1 cellular context compared by ENCODE assay signal in the genomic region with DNA sequence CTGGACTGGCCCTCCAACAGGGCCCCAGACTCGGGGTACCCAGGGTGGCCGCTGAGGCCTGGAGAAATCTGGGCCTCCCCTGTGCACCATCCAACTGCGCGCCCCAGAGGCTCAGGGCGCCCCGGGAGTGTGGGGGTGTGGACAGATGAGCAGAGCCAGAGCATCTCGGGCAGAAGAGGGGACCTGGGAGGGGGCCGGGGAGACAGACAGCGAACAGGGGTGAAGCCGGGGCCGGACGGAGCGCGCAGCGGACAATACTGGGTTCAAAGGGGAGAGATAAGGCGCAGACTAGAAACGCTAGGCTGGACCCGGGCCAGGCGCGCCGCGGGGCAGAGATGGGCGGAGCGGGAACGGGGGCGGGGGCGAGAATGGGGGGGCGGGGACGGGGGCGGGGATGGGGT.
A peak's percentile ranks its signal among the peaks of the same experiment; 100 is the strongest.
TF ChIP-seq lines count a peak whose summit lies in the region.

No MANE protein-coding gene starts in this region.

TF ChIP-seq in HepG2, 621 proteins besides CTCF, POLR2A, EP300 and RAD21 (continued from another document and continues in another):
- TF ChIP-seq, protein P1, sequence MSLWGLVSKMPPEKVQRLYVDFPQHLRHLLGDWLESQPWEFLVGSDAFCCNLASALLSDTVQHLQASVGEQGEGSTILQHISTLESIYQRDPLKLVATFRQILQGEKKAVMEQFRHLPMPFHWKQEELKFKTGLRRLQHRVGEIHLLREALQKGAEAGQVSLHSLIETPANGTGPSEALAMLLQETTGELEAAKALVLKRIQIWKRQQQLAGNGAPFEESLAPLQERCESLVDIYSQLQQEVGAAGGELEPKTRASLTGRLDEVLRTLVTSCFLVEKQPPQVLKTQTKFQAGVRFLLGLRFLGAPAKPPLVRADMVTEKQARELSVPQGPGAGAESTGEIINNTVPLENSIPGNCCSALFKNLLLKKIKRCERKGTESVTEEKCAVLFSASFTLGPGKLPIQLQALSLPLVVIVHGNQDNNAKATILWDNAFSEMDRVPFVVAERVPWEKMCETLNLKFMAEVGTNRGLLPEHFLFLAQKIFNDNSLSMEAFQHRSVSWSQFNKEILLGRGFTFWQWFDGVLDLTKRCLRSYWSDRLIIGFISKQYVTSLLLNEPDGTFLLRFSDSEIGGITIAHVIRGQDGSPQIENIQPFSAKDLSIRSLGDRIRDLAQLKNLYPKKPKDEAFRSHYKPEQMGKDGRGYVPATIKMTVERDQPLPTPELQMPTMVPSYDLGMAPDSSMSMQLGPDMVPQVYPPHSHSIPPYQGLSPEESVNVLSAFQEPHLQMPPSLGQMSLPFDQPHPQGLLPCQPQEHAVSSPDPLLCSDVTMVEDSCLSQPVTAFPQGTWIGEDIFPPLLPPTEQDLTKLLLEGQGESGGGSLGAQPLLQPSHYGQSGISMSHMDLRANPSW (CRISPR knock-in tag; IDR thresholded peaks at IDR 0.05; ENCODE audit: borderline replicate concordance), result no peak
- TF ChIP-seq ZNF569 (CRISPR knock-in tag; IDR thresholded peaks at IDR 0.05; ENCODE audit: borderline replicate concordance) (no peak), ZNF367 (CRISPR knock-in tag; IDR thresholded peaks at IDR 0.05; ENCODE audit: borderline replicate concordance) (0 out of 2 replicates have a peak, but pooled peaks have one; percentile 21), SIN3B (IDR thresholded peaks at IDR 0.05; ENCODE audit: low read length) (no peak), SP5 (CRISPR knock-in tag; IDR thresholded peaks at IDR 0.05; ENCODE audit: borderline replicate concordance, low read depth) (peak; percentile 90), YEATS2 (CRISPR knock-in tag; IDR thresholded peaks at IDR 0.05; ENCODE audit: borderline replicate concordance) (no peak), GABPA (IDR thresholded peaks at IDR 0.05; ENCODE audit: low read depth, low read length) (no peak), GABPA (CRISPR knock-in tag; IDR thresholded peaks at IDR 0.05; ENCODE audit: low read depth) (no peak), MED1 (CRISPR knock-in tag; IDR thresholded peaks at IDR 0.05) (0 out of 2 replicates have a peak, but pooled peaks have one; percentile 35), SKI (IDR thresholded peaks at IDR 0.05; ENCODE audit: partially characterized antibody) (peak; percentile 70), HDAC6 (IDR thresholded peaks at IDR 0.05; ENCODE audit: low read depth, low read length) (no peak), ZNF484 (CRISPR knock-in tag; IDR thresholded peaks at IDR 0.05; ENCODE audit: borderline replicate concordance, low read depth) (no peak), ISL2 (CRISPR knock-in tag; IDR thresholded peaks at IDR 0.05) (no peak), TBP (CRISPR knock-in tag; IDR thresholded peaks at IDR 0.05) (no peak), TARDBP (CRISPR knock-in tag; IDR thresholded peaks at IDR 0.05) (no peak), ZNF780A (CRISPR knock-in tag; IDR thresholded peaks at IDR 0.05) (no peak), JUNB (CRISPR knock-in tag; IDR thresholded peaks at IDR 0.05; ENCODE audit: borderline replicate concordance) (no peak), ZFP82 (CRISPR knock-in tag; IDR thresholded peaks at IDR 0.05; ENCODE audit: borderline replicate concordance) (no peak), SNAPC2 (CRISPR knock-in tag; IDR thresholded peaks at IDR 0.05) (no peak), TSC22D2 (CRISPR knock-in tag; IDR thresholded peaks at IDR 0.05; ENCODE audit: borderline replicate concordance) (no peak), HNRNPK (IDR thresholded peaks at IDR 0.05; ENCODE audit: low read depth, low read length, poor library complexity, severe bottlenecking) (peak; percentile 41), IRF2 (CRISPR knock-in tag; IDR thresholded peaks at IDR 0.05) (no peak), CBX5 (CRISPR knock-in tag; IDR thresholded peaks at IDR 0.05; ENCODE audit: borderline replicate concordance) (no peak), ZNF282 (IDR thresholded peaks at IDR 0.05; ENCODE audit: partially characterized antibody) (no peak), NFYC (CRISPR knock-in tag; IDR thresholded peaks at IDR 0.05) (no peak), RFX5 (IDR thresholded peaks at IDR 0.05; ENCODE audit: low read depth, low read length) (no peak), ZNF777 (CRISPR knock-in tag; IDR thresholded peaks at IDR 0.05) (no peak), ZC3H4 (CRISPR knock-in tag; IDR thresholded peaks at IDR 0.05; ENCODE audit: borderline replicate concordance) (no peak), HOXA3 (CRISPR knock-in tag; IDR thresholded peaks at IDR 0.05) (no peak), HNF4G (IDR thresholded peaks at IDR 0.05; ENCODE audit: borderline replicate concordance, low read depth, low read length) (peak; percentile 70; the same call in 1 of the 2 replicates), HNF4G (CRISPR knock-in tag; IDR thresholded peaks at IDR 0.05; ENCODE audit: borderline replicate concordance, low read depth) (no peak; the same call in 1 of the 2 replicates), REPIN1 (CRISPR knock-in tag; IDR thresholded peaks at IDR 0.05; ENCODE audit: borderline replicate concordance, low read depth) (no peak; the same call in 1 of the 2 replicates), MIER3 (CRISPR knock-in tag; IDR thresholded peaks at IDR 0.05; ENCODE audit: borderline replicate concordance) (no peak)
- TF ChIP-seq, protein P2, sequence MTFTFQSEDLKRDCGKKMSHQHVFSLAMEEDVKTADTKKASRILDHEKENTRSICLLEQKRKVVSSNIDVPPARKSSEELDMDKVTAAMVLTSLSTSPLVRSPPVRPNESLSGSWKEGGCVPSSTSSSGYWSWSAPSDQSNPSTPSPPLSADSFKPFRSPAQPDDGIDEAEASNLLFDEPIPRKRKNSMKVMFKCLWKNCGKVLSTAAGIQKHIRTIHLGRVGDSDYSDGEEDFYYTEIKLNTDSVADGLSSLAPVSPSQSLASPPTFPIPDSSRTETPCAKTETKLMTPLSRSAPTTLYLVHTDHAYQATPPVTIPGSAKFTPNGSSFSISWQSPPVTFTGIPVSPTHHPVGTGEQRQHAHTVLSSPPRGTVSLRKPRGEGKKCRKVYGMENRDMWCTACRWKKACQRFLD (CRISPR knock-in tag; IDR thresholded peaks at IDR 0.05; ENCODE audit: borderline replicate concordance), result 0 out of 2 replicates have a peak, but pooled peaks have one; percentile 20
- TF ChIP-seq, protein P3, sequence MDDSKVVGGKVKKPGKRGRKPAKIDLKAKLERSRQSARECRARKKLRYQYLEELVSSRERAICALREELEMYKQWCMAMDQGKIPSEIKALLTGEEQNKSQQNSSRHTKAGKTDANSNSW (CRISPR knock-in tag; IDR thresholded peaks at IDR 0.05; ENCODE audit: borderline replicate concordance), result no peak
- TF ChIP-seq, protein P4, sequence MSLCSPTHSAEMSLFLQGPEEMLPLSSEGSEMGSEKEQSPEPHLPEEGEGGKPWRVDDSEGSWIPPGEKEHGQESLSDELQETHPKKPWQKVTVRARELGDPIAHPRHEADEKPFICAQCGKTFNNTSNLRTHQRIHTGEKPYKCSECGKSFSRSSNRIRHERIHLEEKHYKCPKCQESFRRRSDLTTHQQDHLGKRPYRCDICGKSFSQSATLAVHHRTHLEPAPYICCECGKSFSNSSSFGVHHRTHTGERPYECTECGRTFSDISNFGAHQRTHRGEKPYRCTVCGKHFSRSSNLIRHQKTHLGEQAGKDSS (CRISPR knock-in tag; IDR thresholded peaks at IDR 0.05; ENCODE audit: borderline replicate concordance, low read depth), result 0 out of 2 replicates have a peak, but pooled peaks have one; percentile 61
- TF ChIP-seq, protein P5, sequence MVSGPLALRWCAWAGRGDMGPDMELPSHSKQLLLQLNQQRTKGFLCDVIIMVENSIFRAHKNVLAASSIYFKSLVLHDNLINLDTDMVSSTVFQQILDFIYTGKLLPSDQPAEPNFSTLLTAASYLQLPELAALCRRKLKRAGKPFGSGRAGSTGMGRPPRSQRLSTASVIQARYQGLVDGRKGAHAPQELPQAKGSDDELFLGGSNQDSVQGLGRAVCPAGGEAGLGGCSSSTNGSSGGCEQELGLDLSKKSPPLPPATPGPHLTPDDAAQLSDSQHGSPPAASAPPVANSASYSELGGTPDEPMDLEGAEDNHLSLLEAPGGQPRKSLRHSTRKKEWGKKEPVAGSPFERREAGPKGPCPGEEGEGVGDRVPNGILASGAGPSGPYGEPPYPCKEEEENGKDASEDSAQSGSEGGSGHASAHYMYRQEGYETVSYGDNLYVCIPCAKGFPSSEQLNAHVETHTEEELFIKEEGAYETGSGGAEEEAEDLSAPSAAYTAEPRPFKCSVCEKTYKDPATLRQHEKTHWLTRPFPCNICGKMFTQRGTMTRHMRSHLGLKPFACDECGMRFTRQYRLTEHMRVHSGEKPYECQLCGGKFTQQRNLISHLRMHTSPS (CRISPR knock-in tag; IDR thresholded peaks at IDR 0.05; ENCODE audit: low read depth), result peak; percentile 52; the same call in 1 of the 2 replicates
- TF ChIP-seq, protein P6, sequence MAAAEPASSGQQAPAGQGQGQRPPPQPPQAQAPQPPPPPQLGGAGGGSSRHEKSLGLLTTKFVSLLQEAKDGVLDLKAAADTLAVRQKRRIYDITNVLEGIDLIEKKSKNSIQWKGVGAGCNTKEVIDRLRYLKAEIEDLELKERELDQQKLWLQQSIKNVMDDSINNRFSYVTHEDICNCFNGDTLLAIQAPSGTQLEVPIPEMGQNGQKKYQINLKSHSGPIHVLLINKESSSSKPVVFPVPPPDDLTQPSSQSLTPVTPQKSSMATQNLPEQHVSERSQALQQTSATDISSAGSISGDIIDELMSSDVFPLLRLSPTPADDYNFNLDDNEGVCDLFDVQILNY (CRISPR knock-in tag; conservative IDR thresholded peaks at IDR 0.05), result no peak
- TF ChIP-seq, protein P7, sequence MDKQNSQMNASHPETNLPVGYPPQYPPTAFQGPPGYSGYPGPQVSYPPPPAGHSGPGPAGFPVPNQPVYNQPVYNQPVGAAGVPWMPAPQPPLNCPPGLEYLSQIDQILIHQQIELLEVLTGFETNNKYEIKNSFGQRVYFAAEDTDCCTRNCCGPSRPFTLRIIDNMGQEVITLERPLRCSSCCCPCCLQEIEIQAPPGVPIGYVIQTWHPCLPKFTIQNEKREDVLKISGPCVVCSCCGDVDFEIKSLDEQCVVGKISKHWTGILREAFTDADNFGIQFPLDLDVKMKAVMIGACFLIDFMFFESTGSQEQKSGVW (CRISPR knock-in tag; IDR thresholded peaks at IDR 0.05; ENCODE audit: borderline replicate concordance), result no peak
- TF ChIP-seq, protein P8, sequence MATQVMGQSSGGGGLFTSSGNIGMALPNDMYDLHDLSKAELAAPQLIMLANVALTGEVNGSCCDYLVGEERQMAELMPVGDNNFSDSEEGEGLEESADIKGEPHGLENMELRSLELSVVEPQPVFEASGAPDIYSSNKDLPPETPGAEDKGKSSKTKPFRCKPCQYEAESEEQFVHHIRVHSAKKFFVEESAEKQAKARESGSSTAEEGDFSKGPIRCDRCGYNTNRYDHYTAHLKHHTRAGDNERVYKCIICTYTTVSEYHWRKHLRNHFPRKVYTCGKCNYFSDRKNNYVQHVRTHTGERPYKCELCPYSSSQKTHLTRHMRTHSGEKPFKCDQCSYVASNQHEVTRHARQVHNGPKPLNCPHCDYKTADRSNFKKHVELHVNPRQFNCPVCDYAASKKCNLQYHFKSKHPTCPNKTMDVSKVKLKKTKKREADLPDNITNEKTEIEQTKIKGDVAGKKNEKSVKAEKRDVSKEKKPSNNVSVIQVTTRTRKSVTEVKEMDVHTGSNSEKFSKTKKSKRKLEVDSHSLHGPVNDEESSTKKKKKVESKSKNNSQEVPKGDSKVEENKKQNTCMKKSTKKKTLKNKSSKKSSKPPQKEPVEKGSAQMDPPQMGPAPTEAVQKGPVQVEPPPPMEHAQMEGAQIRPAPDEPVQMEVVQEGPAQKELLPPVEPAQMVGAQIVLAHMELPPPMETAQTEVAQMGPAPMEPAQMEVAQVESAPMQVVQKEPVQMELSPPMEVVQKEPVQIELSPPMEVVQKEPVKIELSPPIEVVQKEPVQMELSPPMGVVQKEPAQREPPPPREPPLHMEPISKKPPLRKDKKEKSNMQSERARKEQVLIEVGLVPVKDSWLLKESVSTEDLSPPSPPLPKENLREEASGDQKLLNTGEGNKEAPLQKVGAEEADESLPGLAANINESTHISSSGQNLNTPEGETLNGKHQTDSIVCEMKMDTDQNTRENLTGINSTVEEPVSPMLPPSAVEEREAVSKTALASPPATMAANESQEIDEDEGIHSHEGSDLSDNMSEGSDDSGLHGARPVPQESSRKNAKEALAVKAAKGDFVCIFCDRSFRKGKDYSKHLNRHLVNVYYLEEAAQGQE (IDR thresholded peaks at IDR 0.05; ENCODE audit: borderline replicate concordance in 1 of 2, low read depth in 1 of 2, low read length in 2 of 2), result no peak
- TF ChIP-seq, protein P9, sequence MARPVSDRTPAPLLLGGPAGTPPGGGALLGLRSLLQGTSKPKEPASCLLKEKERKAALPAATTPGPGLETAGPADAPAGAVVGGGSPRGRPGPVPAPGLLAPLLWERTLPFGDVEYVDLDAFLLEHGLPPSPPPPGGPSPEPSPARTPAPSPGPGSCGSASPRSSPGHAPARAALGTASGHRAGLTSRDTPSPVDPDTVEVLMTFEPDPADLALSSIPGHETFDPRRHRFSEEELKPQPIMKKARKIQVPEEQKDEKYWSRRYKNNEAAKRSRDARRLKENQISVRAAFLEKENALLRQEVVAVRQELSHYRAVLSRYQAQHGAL (CRISPR knock-in tag; IDR thresholded peaks at IDR 0.05; ENCODE audit: not compliant biosample characterization), result no peak
- TF ChIP-seq, protein P10, sequence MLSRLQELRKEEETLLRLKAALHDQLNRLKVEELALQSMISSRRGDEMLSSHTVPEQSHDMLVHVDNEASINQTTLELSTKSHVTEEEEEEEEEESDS (CRISPR knock-in tag; IDR thresholded peaks at IDR 0.05; ENCODE audit: borderline replicate concordance), result no peak
- TF ChIP-seq, protein P11, sequence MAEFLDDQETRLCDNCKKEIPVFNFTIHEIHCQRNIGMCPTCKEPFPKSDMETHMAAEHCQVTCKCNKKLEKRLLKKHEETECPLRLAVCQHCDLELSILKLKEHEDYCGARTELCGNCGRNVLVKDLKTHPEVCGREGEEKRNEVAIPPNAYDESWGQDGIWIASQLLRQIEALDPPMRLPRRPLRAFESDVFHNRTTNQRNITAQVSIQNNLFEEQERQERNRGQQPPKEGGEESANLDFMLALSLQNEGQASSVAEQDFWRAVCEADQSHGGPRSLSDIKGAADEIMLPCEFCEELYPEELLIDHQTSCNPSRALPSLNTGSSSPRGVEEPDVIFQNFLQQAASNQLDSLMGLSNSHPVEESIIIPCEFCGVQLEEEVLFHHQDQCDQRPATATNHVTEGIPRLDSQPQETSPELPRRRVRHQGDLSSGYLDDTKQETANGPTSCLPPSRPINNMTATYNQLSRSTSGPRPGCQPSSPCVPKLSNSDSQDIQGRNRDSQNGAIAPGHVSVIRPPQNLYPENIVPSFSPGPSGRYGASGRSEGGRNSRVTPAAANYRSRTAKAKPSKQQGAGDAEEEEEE (CRISPR knock-in tag; IDR thresholded peaks at IDR 0.05; ENCODE audit: borderline replicate concordance), result no peak
- TF ChIP-seq, protein P12, sequence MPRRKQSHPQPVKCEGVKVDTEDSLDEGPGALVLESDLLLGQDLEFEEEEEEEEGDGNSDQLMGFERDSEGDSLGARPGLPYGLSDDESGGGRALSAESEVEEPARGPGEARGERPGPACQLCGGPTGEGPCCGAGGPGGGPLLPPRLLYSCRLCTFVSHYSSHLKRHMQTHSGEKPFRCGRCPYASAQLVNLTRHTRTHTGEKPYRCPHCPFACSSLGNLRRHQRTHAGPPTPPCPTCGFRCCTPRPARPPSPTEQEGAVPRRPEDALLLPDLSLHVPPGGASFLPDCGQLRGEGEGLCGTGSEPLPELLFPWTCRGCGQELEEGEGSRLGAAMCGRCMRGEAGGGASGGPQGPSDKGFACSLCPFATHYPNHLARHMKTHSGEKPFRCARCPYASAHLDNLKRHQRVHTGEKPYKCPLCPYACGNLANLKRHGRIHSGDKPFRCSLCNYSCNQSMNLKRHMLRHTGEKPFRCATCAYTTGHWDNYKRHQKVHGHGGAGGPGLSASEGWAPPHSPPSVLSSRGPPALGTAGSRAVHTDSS (CRISPR knock-in tag; conservative IDR thresholded peaks at IDR 0.05), result no peak
